In the genomic region with DNA sequence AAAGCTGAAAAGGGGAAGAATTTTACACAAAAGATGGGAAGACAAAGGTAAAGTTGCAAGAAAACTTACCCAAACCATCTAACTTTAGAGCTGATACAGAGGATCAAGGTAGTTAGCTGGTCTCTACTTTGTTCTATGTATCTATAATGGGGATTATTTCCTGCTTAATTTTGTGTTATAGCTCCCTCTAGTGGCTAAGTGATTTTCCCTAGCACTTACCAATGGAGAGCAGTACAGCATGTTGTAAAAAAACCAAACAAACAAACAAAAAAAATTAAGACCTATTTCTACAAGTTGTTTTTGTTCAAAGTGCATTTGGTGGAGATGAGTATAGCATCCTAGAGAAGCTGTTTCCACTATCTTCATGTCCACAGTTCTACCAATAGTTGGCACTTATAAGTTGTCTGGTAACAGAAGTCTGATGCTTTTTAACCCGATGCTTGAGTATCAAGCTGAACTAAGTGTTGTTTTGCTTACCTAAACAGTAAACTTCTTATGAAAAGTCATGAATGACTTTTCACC, we compare ENCODE assay signal across 8 cellular contexts. TPM values are rescaled to one million over a fixed set of nuclear protein-coding genes. Genes with fewer than 3 reads are reported as not detected.
DNase-seq lines count a peak whose midpoint lies in the region; ATAC-seq and TF ChIP-seq lines count a peak whose summit lies in the region.

No MANE protein-coding gene starts in this region.

- H3K79me2 ChIP-seq in DND-41 (ENCODE audit: insufficient read depth, low read length), result peaks cover 30% of the 10 kb centered on the region

- peak overlapping the region; percentile 86 for H3K27ac Mint-ChIP-seq in activated naive CD8-positive, alpha-beta T cell

- H3K36me3 Mint-ChIP-seq in activated naive CD8-positive, alpha-beta T cell, result peaks cover 8% of the 10 kb centered on the region

- H3K27ac ChIP-seq in DND-41 (ENCODE audit: low read length) (no peak overlapping the region), heart right ventricle (no peak overlapping the region), gastrocnemius medialis (peak overlapping the region; percentile 18 to 52 (median 36))

- peak; percentile 92 for TF ChIP-seq CTCF in DND-41 (IDR thresholded peaks at IDR 0.05; ENCODE audit: borderline replicate concordance, extremely low read depth, low read length, poor library complexity, severe bottlenecking)
- TF ChIP-seq CTCF in heart right ventricle (IDR thresholded peaks at IDR 0.05), result peak; percentile 63 to 92 (median 87)
- TF ChIP-seq CTCF in gastrocnemius medialis (IDR thresholded peaks at IDR 0.05 in 4 of 5, conservative IDR thresholded peaks at IDR 0.05 in 1 of 5), result peak; percentile 73 to 87 (median 79)

- H3K27me3 Mint-ChIP-seq in activated naive CD8-positive, alpha-beta T cell, result no peaks in the 10 kb centered on the region

- H3K4me1 Mint-ChIP-seq in activated naive CD8-positive, alpha-beta T cell (ENCODE audit: low read depth), result peaks cover 74% of the 10 kb centered on the region

- no peak overlapping the region for H3K9ac ChIP-seq in DND-41 (ENCODE audit: low read depth, low read length)

- H3K9me3 Mint-ChIP-seq in activated naive CD8-positive, alpha-beta T cell (ENCODE audit: low read depth), result no peaks in the 10 kb centered on the region

- H3K4me3 ChIP-seq in DND-41 (ENCODE audit: low read depth in 1 of 2, low read length in 2 of 2), result no peak overlapping the region
- no peak overlapping the region for H3K4me3 ChIP-seq in heart right ventricle
- H3K4me3 ChIP-seq in gastrocnemius medialis, result no peak overlapping the region

- H2AFZ ChIP-seq in DND-41 (ENCODE audit: low read depth, low read length), result no peak overlapping the region

- ATAC-seq in DND-41 (ENCODE audit: insufficient read depth, low read depth) (peak; percentile 74), HG02759 (IDR thresholded peaks at IDR 0.05; ENCODE audit: unreplicated experiment) (peak; percentile 72), heart right ventricle (peak; percentile 63 to 86 (median 74)), gastrocnemius medialis (peak; percentile 60 to 68), GM18870 (IDR thresholded peaks at IDR 0.05; ENCODE audit: unreplicated experiment) (no peak), GM21528 (IDR thresholded peaks at IDR 0.05; ENCODE audit: low FRiP score, unreplicated experiment) (no peak)

- H4K20me1 ChIP-seq in DND-41 (ENCODE audit: insufficient read depth, low read length), result peaks cover 57% of the 10 kb centered on the region

- peak overlapping the region; percentile 44 for H3K4me3 Mint-ChIP-seq in activated naive CD8-positive, alpha-beta T cell

- WGBS in heart right ventricle, 2 donors, result 59 to 62% methylated on average over 1 of the region's 1 CpG

- H3K9me3 ChIP-seq in DND-41 (ENCODE audit: insufficient read depth, low read length, severe bottlenecking) (no peaks in the 10 kb centered on the region), heart right ventricle (no peaks in the 10 kb centered on the region), gastrocnemius medialis (no peaks in the 10 kb centered on the region)

- intact Hi-C loops in heart right ventricle (cut with DNase I), result loop anchor here in 7 of 10 donors (1.0 to 10.0 kb wide), 7 partner anchors 115 to 885 kb away; no protein-coding TSS in a partner anchor
- intact Hi-C loops in gastrocnemius medialis (cut with DNase I; ENCODE audit: low total_unique reads), result loop anchor here (1.0 to 10.0 kb wide), 3 partner anchors 141 to 405 kb away; no protein-coding TSS in a partner anchor

- H3K27me3 ChIP-seq in DND-41 (ENCODE audit: insufficient read depth, low read length, poor library complexity) (no peaks in the 10 kb centered on the region), heart right ventricle (no peaks in the 10 kb centered on the region), gastrocnemius medialis (no peaks in the 10 kb centered on the region)

- peaks cover 58% of the 10 kb centered on the region for H3K36me3 ChIP-seq in DND-41 (ENCODE audit: insufficient read depth, low read length)
- H3K36me3 ChIP-seq in heart right ventricle, result peaks cover 0 to 84% (median 31%) of the 10 kb centered on the region in 9 donors
- peaks cover 0 to 46% of the 10 kb centered on the region in 2 donors for H3K36me3 ChIP-seq in gastrocnemius medialis

- DNase-seq in DND-41, result no peak
- peak; percentile 79 for DNase-seq in NCI-H345 treated with DMSO at 0.1 percent for 48 hours (lab: John Stamatoyannopoulos, UW; ENCODE audit: unreplicated experiment)
- no peak for DNase-seq in heart right ventricle
- DNase-seq in gastrocnemius medialis, result no peak

- H3K4me1 ChIP-seq in DND-41 (ENCODE audit: insufficient read depth, low read length) (peaks cover 39% of the 10 kb centered on the region), heart right ventricle (peaks cover 4 to 65% (median 42%) of the 10 kb centered on the region in 9 donors), gastrocnemius medialis (peaks cover 59 to 60% of the 10 kb centered on the region in 2 donors)

- no peak for TF ChIP-seq POLR2A in gastrocnemius medialis (IDR thresholded peaks at IDR 0.05)

- in situ Hi-C loops in gastrocnemius medialis (cut with MboI; ENCODE audit: low sequenced_read_pairs in 4 of 4), result loop anchor here (5.0 to 25.0 kb wide), 6 partner anchors 113 to 912 kb away; a partner anchor contains a TSS

- H3K4me2 ChIP-seq in DND-41 (ENCODE audit: insufficient read depth, low read length), result no peak overlapping the region; the same call in 1 of the 2 replicates

RNA-seq across cellular contexts. Expression of a gene that starts 7.5 kb away (rescaled TPM):
- 100 to 1,000 TPM in 3 of 10 donors, 10 to 100 TPM in 7; 79.8 to 130 (median 94.7) TPM for total RNA-seq in heart right ventricle
- 10 to 100 TPM; 70.3 to 76.3 TPM for polyA plus RNA-seq in heart right ventricle
- 10 to 100 TPM; 69.4 to 85.4 (median 82.2) TPM for total RNA-seq in gastrocnemius medialis

RNA-seq across cellular contexts. Expression of a gene that starts 11.5 kb away (rescaled TPM):
- total RNA-seq in heart right ventricle, result 10 to 100 TPM; 56.2 to 81.2 (median 61.5) TPM
- 10 to 100 TPM; 17.5 to 21.7 TPM for polyA plus RNA-seq in heart right ventricle
- 100 to 1,000 TPM in 3 of 4 donors, 10 to 100 TPM in 1; 99.9 to 137 (median 106) TPM for total RNA-seq in gastrocnemius medialis

RNA-seq across cellular contexts. Expression of a gene that starts 44.3 kb away (rescaled TPM):
- 10 to 100 TPM; 38.3 to 65.0 (median 47.2) TPM for total RNA-seq in heart right ventricle
- polyA plus RNA-seq in heart right ventricle, result 10 to 100 TPM; 26.9 to 33.1 TPM
- total RNA-seq in gastrocnemius medialis, result 10 to 100 TPM; 31.2 to 43.9 (median 34.3) TPM

Comparison
In these comparisons a context has a peak if more than half of its experiments do, and no peak if none do; other contexts are left out.
1. ATAC-seq: peak in DND-41 (single experiment), HG02759 (single experiment), heart right ventricle (8 of 8) and gastrocnemius medialis (2 of 2); none in GM18870 (single experiment) and GM21528 (single experiment).
2. H3K27ac ChIP-seq: peak in gastrocnemius medialis (4 of 4); none in DND-41 (single experiment) and heart right ventricle (0 of 10).
3. Peak in every context shown above with its lines, with median percentiles within 50 percentile points of each other: CTCF ChIP-seq.